In the genomic region with DNA sequence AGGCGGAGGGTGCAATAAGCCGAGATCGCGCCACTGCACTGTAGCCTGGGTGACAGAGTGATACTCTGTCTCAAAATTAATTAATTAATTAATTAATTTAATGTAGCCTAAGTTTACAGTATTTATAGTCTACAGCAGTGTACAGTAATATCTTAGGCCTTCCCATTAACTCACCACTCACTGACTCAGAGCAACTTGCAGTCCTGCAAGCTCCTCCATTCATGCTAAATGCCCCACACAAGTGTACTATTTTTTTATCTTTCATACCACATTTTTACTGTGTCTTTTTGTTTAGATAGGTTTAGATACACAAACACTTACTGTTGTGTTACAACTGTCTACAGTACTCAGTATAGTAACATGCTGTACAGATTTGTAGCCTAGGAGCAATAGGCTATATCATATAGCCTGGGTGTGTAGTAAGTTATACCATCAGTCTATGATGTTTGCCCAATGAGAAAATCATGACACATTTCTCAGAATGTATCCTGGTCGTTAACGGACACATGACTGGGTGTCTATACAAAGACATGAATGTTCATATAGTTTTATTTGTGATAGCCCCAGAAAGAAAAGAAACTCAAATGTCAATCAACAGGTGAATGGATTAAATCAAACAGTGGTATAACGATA, we compare ENCODE assay signal across 33 cellular contexts. TPM values are rescaled to one million over a fixed set of nuclear protein-coding genes. Genes with fewer than 3 reads are reported as not detected.
"Had no signal": no experiment of that assay in that cellular context is flagged by ENCODE, and none has a peak within 500 bp of the region (broad histone marks: within the 10 kb centered on the region; RNA-seq: fewer than 3 reads in every experiment).

No MANE protein-coding gene starts in this region.

- ATAC-seq: activated CD8-positive, alpha-beta memory T cell treated with anti-CD3 and anti-CD28 coated beads, Interleukin-2, amount 10 ng/mL, durations not matched to agents 7 days and 5 days; activated naive CD8-positive, alpha-beta T cell treated with anti-CD3 and anti-CD28 coated beads, Interleukin-2, amount 50 U/mL, for 24 hours had no signal

- DNase-seq: activated B cell treated with CpG ODN at 0.5 μM for 24 hours; activated CD4-positive, alpha-beta memory T cell treated with anti-CD3 and anti-CD28 coated beads for 36 hours; activated CD4-positive, alpha-beta T cell treated with anti-CD3 and anti-CD28 coated beads for 4 hours; activated CD4-positive, alpha-beta T cell treated with anti-CD3 and anti-CD28 coated beads, Interleukin-2, amount 50 U/mL, for 1 hour; activated CD4-positive, CD25-positive, alpha-beta regulatory T cell treated with anti-CD3 and anti-CD28 coated beads, Interleukin-2, amount 50 U/mL, for 72 hours; activated CD8-positive, alpha-beta memory T cell treated with anti-CD3 and anti-CD28 coated beads, Interleukin-2, amount 10 ng/mL, durations not matched to agents 7 days and 5 days; activated CD8-positive, alpha-beta memory T cell treated with anti-CD3 and anti-CD28 coated beads, Interleukin-2, amount 50 U/mL, for 48 hours; activated effector memory CD4-positive, alpha-beta T cell treated with Interleukin-2 at 50 U/mL for 16 hours; activated naive CD4-positive, alpha-beta T cell treated with anti-CD3 and anti-CD28 coated beads, Interleukin-2, amount 10 ng/mL, durations not matched to agents 7 days and 5 days; activated naive CD8-positive, alpha-beta T cell treated with anti-CD3 and anti-CD28 coated beads, Interleukin-2, amount 50 U/mL, for 24 hours; activated T-cell treated with anti-CD3 and anti-CD28 coated beads, Interleukin-2, amount 50 U/mL, for 48 hours; anterior cingulate cortex; brain microvascular endothelial cell; central memory CD4-positive, alpha-beta T cell; NCI-H1092 treated with DMSO at 0.1 percent for 48 hours; NCI-H1417; NCI-H146; NCI-H187; NCI-H2081; NCI-H226; NCI-H446 treated with DMSO at 0.1 percent for 48 hours; NCI-H524; NCI-H69; Peyer's patch; RPMI8226; SHP77 treated with DMSO at 0.1 percent for 48 hours; SK-N-SH had no signal

- H3K27me3 Mint-ChIP-seq: activated B cell treated with CpG ODN at 0.5 μM for 24 hours; activated CD4-positive, alpha-beta memory T cell treated with anti-CD3 and anti-CD28 coated beads for 36 hours; activated CD8-positive, alpha-beta memory T cell treated with anti-CD3 and anti-CD28 coated beads, Interleukin-2, amount 10 ng/mL, durations not matched to agents 7 days and 5 days; activated naive CD4-positive, alpha-beta T cell treated with anti-CD3 and anti-CD28 coated beads, Interleukin-2, amount 10 ng/mL, durations not matched to agents 7 days and 5 days; activated naive CD8-positive, alpha-beta T cell; activated naive CD8-positive, alpha-beta T cell treated with anti-CD3 and anti-CD28 coated beads, Interleukin-2, amount 50 U/mL, for 24 hours had no signal

- H3K9me2 ChIP-seq: SK-N-SH had no signal

- H3K4me3 Mint-ChIP-seq: activated B cell treated with CpG ODN at 0.5 μM for 24 hours; activated CD4-positive, alpha-beta memory T cell treated with anti-CD3 and anti-CD28 coated beads for 36 hours; activated CD8-positive, alpha-beta memory T cell treated with anti-CD3 and anti-CD28 coated beads, Interleukin-2, amount 10 ng/mL, durations not matched to agents 7 days and 5 days; activated naive CD4-positive, alpha-beta T cell treated with anti-CD3 and anti-CD28 coated beads, Interleukin-2, amount 10 ng/mL, durations not matched to agents 7 days and 5 days; activated naive CD8-positive, alpha-beta T cell; activated naive CD8-positive, alpha-beta T cell treated with anti-CD3 and anti-CD28 coated beads, Interleukin-2, amount 50 U/mL, for 24 hours; T-helper 1 cell treated with Interleukin-12 subunit alpha and Interleukin-12 subunit beta and Interleukin-4 antibody, amounts not matched to agents 30 μg/mL and 1 μg/mL, for 36 hours; T-helper 2 cell treated with Interferon-gamma antibody and Interleukin-4, amounts not matched to agents 5 μg/mL and 100 μg/mL, for 36 hours had no signal

- H3K4me3 ChIP-seq: Peyer's patch, SJSA1 had no signal

- H3K9me3 ChIP-seq: Peyer's patch, SJSA1, SK-N-SH had no signal

- H3K27me3 ChIP-seq: brain microvascular endothelial cell, Peyer's patch, SJSA1 had no signal

- H3K4me2 ChIP-seq: SK-N-SH had no signal

- H3K27ac Mint-ChIP-seq: activated B cell treated with CpG ODN at 0.5 μM for 24 hours; activated CD4-positive, alpha-beta memory T cell treated with anti-CD3 and anti-CD28 coated beads for 36 hours; activated CD8-positive, alpha-beta memory T cell treated with anti-CD3 and anti-CD28 coated beads, Interleukin-2, amount 10 ng/mL, durations not matched to agents 7 days and 5 days; activated naive CD4-positive, alpha-beta T cell treated with anti-CD3 and anti-CD28 coated beads, Interleukin-2, amount 10 ng/mL, durations not matched to agents 7 days and 5 days; activated naive CD8-positive, alpha-beta T cell; activated naive CD8-positive, alpha-beta T cell treated with anti-CD3 and anti-CD28 coated beads, Interleukin-2, amount 50 U/mL, for 24 hours; T-helper 1 cell treated with Interleukin-12 subunit alpha and Interleukin-12 subunit beta and Interleukin-4 antibody, amounts not matched to agents 30 μg/mL and 1 μg/mL, for 36 hours; T-helper 2 cell treated with Interferon-gamma antibody and Interleukin-4, amounts not matched to agents 5 μg/mL and 100 μg/mL, for 36 hours had no signal

- H3K4me1 ChIP-seq: Peyer's patch, SJSA1 had no signal

- H3K9me3 Mint-ChIP-seq: activated B cell treated with CpG ODN at 0.5 μM for 24 hours; activated CD4-positive, alpha-beta memory T cell treated with anti-CD3 and anti-CD28 coated beads for 36 hours; T-helper 1 cell treated with Interleukin-12 subunit alpha and Interleukin-12 subunit beta and Interleukin-4 antibody, amounts not matched to agents 30 μg/mL and 1 μg/mL, for 36 hours had no signal

- H3K9ac ChIP-seq: SK-N-SH had no signal

- H3K27ac ChIP-seq: brain microvascular endothelial cell, Peyer's patch, SJSA1 had no signal

RNA-seq across cellular contexts. Expression of a gene that starts 15.8 kb away (rescaled TPM):
- total RNA-seq: cerebellum, M059J had no signal
- polyA plus RNA-seq: SK-N-SH had no signal

RNA-seq across cellular contexts. Expression of a gene that starts 35.4 kb away (rescaled TPM):
- total RNA-seq: activated B cell treated with CpG ODN at 0.5 μM for 24 hours; activated CD4-positive, alpha-beta memory T cell treated with anti-CD3 and anti-CD28 coated beads for 36 hours; activated CD8-positive, alpha-beta memory T cell treated with anti-CD3 and anti-CD28 coated beads, Interleukin-2, amount 10 ng/mL, durations not matched to agents 7 days and 5 days; M059J; SJSA1 had no signal
- polyA plus RNA-seq: SK-N-SH had no signal
